In genomic region chr22:35824256-35824655, GRCh38 we compare ENCODE assay signal across 29 cellular contexts.
"Had no signal": no experiment of that assay in that cellular context is flagged by ENCODE, and none has a peak within 500 bp of the region (broad histone marks: within the 10 kb centered on the region; RNA-seq: fewer than 3 reads in every experiment).

No MANE protein-coding gene starts in this region.

- H3K4me3 Mint-ChIP-seq: activated B cell treated with CpG ODN at 0.5 μM for 24 hours; activated CD8-positive, alpha-beta T cell treated with anti-CD3 and anti-CD28 coated beads for 36 hours; activated naive CD8-positive, alpha-beta T cell; activated T-cell treated with anti-CD3 and anti-CD28 coated beads, Interleukin-2, amount 50 U/mL, for 4 hours; activated T-helper 17 cell treated with anti-CD3 and anti-CD28 coated beads, Interleukin-2, amount 50 U/mL, for 72 hours; central memory CD8-positive, alpha-beta T cell; dendritic cell treated with granulocyte-macrophage colony-stimulating factor and Interleukin-4, amounts not matched to agents 40 ng/mL and 50 ng/mL, for 4 days; endodermal cell had no signal

- H3K36me3 ChIP-seq: brain microvascular endothelial cell, gastrocnemius medialis had no signal

- H3K27ac Mint-ChIP-seq: activated B cell treated with CpG ODN at 0.5 μM for 24 hours; activated CD8-positive, alpha-beta T cell treated with anti-CD3 and anti-CD28 coated beads for 36 hours; activated naive CD8-positive, alpha-beta T cell; activated T-helper 17 cell treated with anti-CD3 and anti-CD28 coated beads, Interleukin-2, amount 50 U/mL, for 72 hours; dendritic cell treated with granulocyte-macrophage colony-stimulating factor and Interleukin-4, amounts not matched to agents 40 ng/mL and 50 ng/mL, for 4 days; endodermal cell had no signal

- ATAC-seq: activated CD4-positive, CD25-positive, alpha-beta regulatory T cell treated with anti-CD3 and anti-CD28 coated beads, Interleukin-2, amount 50 U/mL, for 24 hours; activated CD8-positive, alpha-beta T cell treated with anti-CD3 and anti-CD28 coated beads for 36 hours; activated T-cell treated with anti-CD3 and anti-CD28 coated beads, Interleukin-2, amount 50 U/mL, for 4 hours; activated T-helper 17 cell treated with anti-CD3 and anti-CD28 coated beads, Interleukin-2, amount 50 U/mL, for 72 hours; esophagus mucosa; gastrocnemius medialis had no signal

- H3K9me3 ChIP-seq: gastrocnemius medialis had no signal

- H3K27me3 ChIP-seq: brain microvascular endothelial cell, dorsolateral prefrontal cortex, gastrocnemius medialis had no signal

- H3K27me3 Mint-ChIP-seq: activated CD8-positive, alpha-beta T cell treated with anti-CD3 and anti-CD28 coated beads for 36 hours; activated T-helper 17 cell treated with anti-CD3 and anti-CD28 coated beads, Interleukin-2, amount 50 U/mL, for 72 hours; dendritic cell treated with granulocyte-macrophage colony-stimulating factor and Interleukin-4, amounts not matched to agents 40 ng/mL and 50 ng/mL, for 4 days had no signal

- H3K36me3 Mint-ChIP-seq: activated naive CD8-positive, alpha-beta T cell had no signal

- H3K4me3 ChIP-seq: coronary artery, dorsolateral prefrontal cortex, gastrocnemius medialis had no signal

- H3K4me1 Mint-ChIP-seq: activated B cell treated with CpG ODN at 0.5 μM for 24 hours; activated T-helper 17 cell treated with anti-CD3 and anti-CD28 coated beads, Interleukin-2, amount 50 U/mL, for 72 hours; central memory CD8-positive, alpha-beta T cell had no signal

- H3K9me3 Mint-ChIP-seq: activated B cell treated with CpG ODN at 0.5 μM for 24 hours; activated CD8-positive, alpha-beta T cell treated with anti-CD3 and anti-CD28 coated beads for 36 hours; activated T-cell treated with anti-CD3 and anti-CD28 coated beads, Interleukin-2, amount 50 U/mL, for 4 hours; activated T-helper 17 cell treated with anti-CD3 and anti-CD28 coated beads, Interleukin-2, amount 50 U/mL, for 72 hours; central memory CD8-positive, alpha-beta T cell; dendritic cell treated with granulocyte-macrophage colony-stimulating factor and Interleukin-4, amounts not matched to agents 40 ng/mL and 50 ng/mL, for 4 days; endodermal cell had no signal

- DNase-seq: activated B cell treated with CpG ODN at 0.5 μM for 24 hours; activated CD4-positive, alpha-beta T cell treated with anti-CD3 and anti-CD28 coated beads for 48 hours; activated CD4-positive, alpha-beta T cell treated with anti-CD3 and anti-CD28 coated beads, Interleukin-2, amount 50 U/mL, for 1 hour; activated CD4-positive, alpha-beta T cell treated with anti-CD3 and anti-CD28 coated beads, Interleukin-2, amount 50 U/mL, for 48 hours; activated CD8-positive, alpha-beta memory T cell treated with anti-CD3 and anti-CD28 coated beads for 24 hours; activated CD8-positive, alpha-beta T cell treated with anti-CD3 and anti-CD28 coated beads for 36 hours; activated effector memory CD4-positive, alpha-beta T cell treated with Interleukin-2 at 50 U/mL for 16 hours; activated gamma-delta T cell treated with Interleukin-2 at 50 U/mL for 16 hours; activated naive CD4-positive, alpha-beta T cell treated with anti-CD3 and anti-CD28 coated beads, Interleukin-2, amount 50 U/mL, for 16 hours; activated naive CD4-positive, alpha-beta T cell treated with Interleukin-2 at 50 U/mL for 16 hours; activated T-cell treated with anti-CD3 and anti-CD28 coated beads, Interleukin-2, amount 50 U/mL, for 4 hours; amniotic stem cell; anterior cingulate cortex; brain microvascular endothelial cell; dorsolateral prefrontal cortex; effector memory CD4-positive, alpha-beta T cell; endodermal cell; foreskin fibroblast; gastrocnemius medialis; glutamatergic neuron; T-helper 2 cell had no signal

- H3K27ac ChIP-seq: brain microvascular endothelial cell, coronary artery, dorsolateral prefrontal cortex, VCaP had no signal
